Comparison of ENCODE assay signal across 8 cellular contexts in the genomic region with DNA sequence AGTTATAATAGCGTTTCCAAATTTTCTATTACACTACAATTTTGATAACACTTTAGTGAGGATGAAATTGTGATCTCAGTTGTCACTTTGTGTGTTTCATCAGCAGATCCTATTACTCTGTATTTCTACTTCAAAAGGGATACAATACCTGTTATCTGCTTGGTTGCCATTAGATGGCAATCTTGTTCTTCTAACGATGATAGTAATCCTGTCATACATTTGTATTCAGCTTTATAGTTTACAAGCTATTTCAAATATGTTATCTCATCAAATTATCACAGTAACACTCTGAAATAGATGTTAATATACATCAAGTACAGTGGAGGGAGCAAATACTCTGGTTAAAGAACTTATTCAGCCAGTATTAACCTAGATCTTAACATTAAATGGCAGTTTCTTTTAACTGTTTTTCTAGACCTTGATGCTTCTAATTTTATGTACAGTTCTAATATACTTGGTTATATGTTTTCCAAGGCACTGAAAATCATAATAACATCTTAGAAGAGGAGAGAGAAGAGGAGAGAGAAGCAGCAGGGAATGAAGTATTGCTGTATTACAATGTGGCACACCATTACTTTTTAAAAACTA.
A peak's percentile ranks its signal among the peaks of the same experiment; 100 is the strongest.
DNase-seq lines count a peak whose midpoint lies in the region; ATAC-seq and TF ChIP-seq lines count a peak whose summit lies in the region.

No MANE protein-coding gene starts in this region.

- peaks cover under 1% of the 10 kb centered on the region for H3K36me3 Mint-ChIP-seq in mesothelial cell of epicardium
- H3K36me3 Mint-ChIP-seq in activated CD4-positive, alpha-beta memory T cell treated with anti-CD3 and anti-CD28 coated beads, Interleukin-2, amount 10 ng/mL, durations not matched to agents 7 days and 5 days (ENCODE audit: low read depth), result no peaks in the 10 kb centered on the region

- DNase-seq in Caki2 (ENCODE audit: low read depth) (peak; percentile 30), NCI-H2196 (lab: John Stamatoyannopoulos, UW; ENCODE audit: unreplicated experiment) (peak; percentile 25), cerebellar cortex (ENCODE audit: low spot score) (peak; percentile 79), mesothelial cell of epicardium (ENCODE audit: low spot score in 2 of 2, unreplicated experiment in 2 of 2) (no peak), NCI-H774 (lab: John Stamatoyannopoulos, UW) (no peak)
- no peak for DNase-seq in activated CD4-positive, alpha-beta memory T cell treated with anti-CD3 and anti-CD28 coated beads, Interleukin-2, amount 10 ng/mL, durations not matched to agents 7 days and 5 days

- H3K4me1 Mint-ChIP-seq in mesothelial cell of epicardium, result peaks cover 14% of the 10 kb centered on the region
- no peaks in the 10 kb centered on the region for H3K4me1 Mint-ChIP-seq in activated CD4-positive, alpha-beta memory T cell treated with anti-CD3 and anti-CD28 coated beads, Interleukin-2, amount 10 ng/mL, durations not matched to agents 7 days and 5 days

- CTCF ChIA-PET in activated CD4-positive, alpha-beta memory T cell treated with anti-CD3 and anti-CD28 coated beads, Interleukin-2, amount 10 ng/mL, durations not matched to agents 7 days and 5 days (lab: Charles Lee), result no interaction called here

- peak; percentile 51 for TF ChIP-seq CTCF in mesothelial cell of epicardium (IDR thresholded peaks at IDR 0.05; ENCODE audit: unreplicated experiment)

- in situ Hi-C loops in Caki2 (cut with HindIII; ENCODE audit: low pct_unique_long_range_greater_than_20kb, low sequenced_read_pairs), result no loop called here

- peaks cover 2% of the 10 kb centered on the region for H3K9me3 Mint-ChIP-seq in mesothelial cell of epicardium
- H3K9me3 Mint-ChIP-seq in activated CD4-positive, alpha-beta memory T cell treated with anti-CD3 and anti-CD28 coated beads, Interleukin-2, amount 10 ng/mL, durations not matched to agents 7 days and 5 days, result no peaks in the 10 kb centered on the region

- ATAC-seq in GM18870 (IDR thresholded peaks at IDR 0.05; ENCODE audit: unreplicated experiment) (peak; percentile 93), HG03064 (IDR thresholded peaks at IDR 0.05; ENCODE audit: low read depth, unreplicated experiment) (peak; percentile 85)

- H3K4me3 Mint-ChIP-seq in mesothelial cell of epicardium, result no peak overlapping the region
- H3K4me3 Mint-ChIP-seq in activated CD4-positive, alpha-beta memory T cell treated with anti-CD3 and anti-CD28 coated beads, Interleukin-2, amount 10 ng/mL, durations not matched to agents 7 days and 5 days, result no peak overlapping the region

- POLR2A ChIA-PET in activated CD4-positive, alpha-beta memory T cell treated with anti-CD3 and anti-CD28 coated beads, Interleukin-2, amount 10 ng/mL, durations not matched to agents 7 days and 5 days (lab: Charles Lee), result no interaction called here

- no peak overlapping the region for H3K27ac Mint-ChIP-seq in mesothelial cell of epicardium
- H3K27ac Mint-ChIP-seq in activated CD4-positive, alpha-beta memory T cell treated with anti-CD3 and anti-CD28 coated beads, Interleukin-2, amount 10 ng/mL, durations not matched to agents 7 days and 5 days, result no peak overlapping the region

- H3K27me3 Mint-ChIP-seq in mesothelial cell of epicardium (ENCODE audit: low read depth), result no peaks in the 10 kb centered on the region
- no peaks in the 10 kb centered on the region for H3K27me3 Mint-ChIP-seq in activated CD4-positive, alpha-beta memory T cell treated with anti-CD3 and anti-CD28 coated beads, Interleukin-2, amount 10 ng/mL, durations not matched to agents 7 days and 5 days

Comparison
In these comparisons a context has a peak if more than half of its experiments do, and no peak if none do; other contexts are left out.
1. DNase-seq: peak in Caki2 (single experiment), NCI-H2196 (single experiment) and cerebellar cortex (single experiment); none in mesothelial cell of epicardium (0 of 2), activated CD4-positive, alpha-beta memory T cell treated with anti-CD3 and anti-CD28 coated beads, Interleukin-2, amount 10 ng/mL, durations not matched to agents 7 days and 5 days (single experiment) and NCI-H774 (single experiment).